Comparison of ENCODE assay signal across 1 cellular context in the genomic region with DNA sequence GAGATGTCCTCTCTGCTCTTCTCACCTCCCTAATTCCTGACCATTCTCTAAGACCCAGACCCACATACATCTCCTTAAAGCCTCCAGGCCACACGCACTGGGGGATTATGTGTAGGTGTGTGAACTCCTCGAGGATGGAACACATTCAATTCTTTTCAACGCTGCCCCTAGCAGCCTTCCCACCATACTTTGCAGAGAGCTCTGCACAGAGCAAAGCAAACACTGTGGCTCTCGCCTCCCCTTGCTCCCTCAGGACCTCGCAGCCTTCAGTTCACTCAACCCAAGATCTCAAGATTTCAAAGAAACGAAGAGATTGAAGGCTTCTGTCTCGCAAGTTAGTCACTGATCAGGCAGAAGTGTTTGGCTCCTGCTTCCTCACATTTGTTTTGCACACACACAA.
TF ChIP-seq lines count a peak whose summit lies in the region.

No MANE protein-coding gene starts in this region.

TF ChIP-seq in K562, 482 proteins besides CTCF, POLR2A, EP300 and RAD21:
- TF ChIP-seq, protein P1, sequence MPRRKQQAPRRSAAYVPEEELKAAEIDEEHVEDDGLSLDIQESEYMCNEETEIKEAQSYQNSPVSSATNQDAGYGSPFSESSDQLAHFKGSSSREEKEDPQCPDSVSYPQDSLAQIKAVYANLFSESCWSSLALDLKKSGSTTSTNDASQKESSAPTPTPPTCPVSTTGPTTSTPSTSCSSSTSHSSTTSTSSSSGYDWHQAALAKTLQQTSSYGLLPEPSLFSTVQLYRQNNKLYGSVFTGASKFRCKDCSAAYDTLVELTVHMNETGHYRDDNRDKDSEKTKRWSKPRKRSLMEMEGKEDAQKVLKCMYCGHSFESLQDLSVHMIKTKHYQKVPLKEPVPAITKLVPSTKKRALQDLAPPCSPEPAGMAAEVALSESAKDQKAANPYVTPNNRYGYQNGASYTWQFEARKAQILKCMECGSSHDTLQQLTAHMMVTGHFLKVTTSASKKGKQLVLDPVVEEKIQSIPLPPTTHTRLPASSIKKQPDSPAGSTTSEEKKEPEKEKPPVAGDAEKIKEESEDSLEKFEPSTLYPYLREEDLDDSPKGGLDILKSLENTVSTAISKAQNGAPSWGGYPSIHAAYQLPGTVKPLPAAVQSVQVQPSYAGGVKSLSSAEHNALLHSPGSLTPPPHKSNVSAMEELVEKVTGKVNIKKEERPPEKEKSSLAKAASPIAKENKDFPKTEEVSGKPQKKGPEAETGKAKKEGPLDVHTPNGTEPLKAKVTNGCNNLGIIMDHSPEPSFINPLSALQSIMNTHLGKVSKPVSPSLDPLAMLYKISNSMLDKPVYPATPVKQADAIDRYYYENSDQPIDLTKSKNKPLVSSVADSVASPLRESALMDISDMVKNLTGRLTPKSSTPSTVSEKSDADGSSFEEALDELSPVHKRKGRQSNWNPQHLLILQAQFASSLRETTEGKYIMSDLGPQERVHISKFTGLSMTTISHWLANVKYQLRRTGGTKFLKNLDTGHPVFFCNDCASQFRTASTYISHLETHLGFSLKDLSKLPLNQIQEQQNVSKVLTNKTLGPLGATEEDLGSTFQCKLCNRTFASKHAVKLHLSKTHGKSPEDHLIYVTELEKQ (CRISPR knock-in tag; IDR thresholded peaks at IDR 0.05) = no peak
- TF ChIP-seq TFAM (CRISPR knock-in tag; conservative IDR thresholded peaks at IDR 0.05) (no peak), ZNF354B (CRISPR knock-in tag; IDR thresholded peaks at IDR 0.05) (no peak)
- TF ChIP-seq, protein P2, sequence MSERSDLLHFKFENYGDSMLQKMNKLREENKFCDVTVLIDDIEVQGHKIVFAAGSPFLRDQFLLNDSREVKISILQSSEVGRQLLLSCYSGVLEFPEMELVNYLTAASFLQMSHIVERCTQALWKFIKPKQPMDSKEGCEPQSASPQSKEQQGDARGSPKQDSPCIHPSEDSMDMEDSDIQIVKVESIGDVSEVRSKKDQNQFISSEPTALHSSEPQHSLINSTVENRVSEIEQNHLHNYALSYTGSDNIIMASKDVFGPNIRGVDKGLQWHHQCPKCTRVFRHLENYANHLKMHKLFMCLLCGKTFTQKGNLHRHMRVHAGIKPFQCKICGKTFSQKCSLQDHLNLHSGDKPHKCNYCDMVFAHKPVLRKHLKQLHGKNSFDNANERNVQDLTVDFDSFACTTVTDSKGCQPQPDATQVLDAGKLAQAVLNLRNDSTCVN (CRISPR knock-in tag; IDR thresholded peaks at IDR 0.05) = no peak
